In the genomic region with DNA sequence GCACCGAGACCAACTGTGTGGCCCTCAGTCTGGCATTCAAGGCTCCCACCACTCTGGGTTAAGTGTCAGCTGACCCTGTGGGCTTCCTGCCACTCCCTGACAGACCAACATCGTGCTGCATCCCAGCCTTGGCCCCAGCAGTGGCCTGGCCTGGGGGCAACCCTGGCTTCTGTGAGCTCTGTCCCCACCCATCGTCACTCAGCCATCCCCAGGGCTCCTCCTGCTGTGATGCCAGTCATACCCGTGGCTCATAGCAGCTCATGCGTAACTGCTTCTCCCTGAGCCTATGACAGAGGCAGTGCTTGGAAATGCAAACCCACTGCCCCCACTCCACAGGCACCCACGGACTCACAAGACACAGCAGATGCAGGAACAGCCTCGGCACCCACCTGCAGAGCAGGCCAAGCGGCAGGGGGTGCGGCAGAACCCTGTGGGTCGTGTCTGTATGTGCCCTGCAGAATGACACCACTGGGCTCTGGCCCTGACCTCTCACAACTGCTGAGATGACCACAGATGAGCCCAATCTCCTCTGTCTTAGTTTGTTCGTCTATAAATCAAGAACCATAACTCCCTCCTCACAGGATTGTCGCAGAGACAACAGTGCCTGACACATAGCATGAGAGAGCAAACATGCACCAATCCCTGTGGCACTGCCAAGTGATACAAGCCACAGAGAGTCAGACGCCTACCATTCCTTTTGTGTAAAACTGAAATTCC, we compare ENCODE assay signal across 14 cellular contexts.
A peak's percentile ranks its signal among the peaks of the same experiment; 100 is the strongest.
DNase-seq lines count a peak whose midpoint lies in the region; ATAC-seq and TF ChIP-seq lines count a peak whose summit lies in the region.
"Had no signal": no experiment of that assay in that cellular context is flagged by ENCODE, and none has a peak within 500 bp of the region (broad histone marks: within the 10 kb centered on the region; RNA-seq: fewer than 3 reads in every experiment).

No MANE protein-coding gene starts in this region.

- H3K27ac ChIP-seq in VCaP (peak overlapping the region; percentile 82), iPS-20b (ENCODE audit: low read length) (peak overlapping the region; percentile 55)
- H3K27ac ChIP-seq: thoracic aorta had no signal

- no peaks in the 10 kb centered on the region for H3K9me3 Mint-ChIP-seq in stimulated activated naive B cell treated with anti-CD40 and anti-IgM and Interleukin-4, amounts not matched to agents 10 μg/mL and 1 μg/mL and 100 μg/mL, for 72 hours

- H3K4me1 Mint-ChIP-seq in stimulated activated naive B cell treated with anti-CD40 and anti-IgM and Interleukin-4, amounts not matched to agents 10 μg/mL and 1 μg/mL and 100 μg/mL, for 72 hours: peaks cover 17 to 37% of the 10 kb centered on the region in 2 donors

- H3K4me3 Mint-ChIP-seq in stimulated activated naive B cell treated with anti-CD40 and anti-IgM and Interleukin-4, amounts not matched to agents 10 μg/mL and 1 μg/mL and 100 μg/mL, for 72 hours: no peak overlapping the region
- H3K4me3 Mint-ChIP-seq: activated naive CD8-positive, alpha-beta T cell had no signal

- H3K9me3 ChIP-seq in iPS-20b (ENCODE audit: insufficient read depth, low read depth, low read length): no peaks in the 10 kb centered on the region
- H3K9me3 ChIP-seq: thoracic aorta had no signal

- H3K36me3 ChIP-seq in iPS-20b (ENCODE audit: insufficient read depth, low read depth, low read length): no peaks in the 10 kb centered on the region
- H3K36me3 ChIP-seq: thoracic aorta had no signal

- no peaks in the 10 kb centered on the region for H3K27me3 ChIP-seq in iPS-20b (ENCODE audit: insufficient read depth, low read length)

- peaks cover 15 to 18% of the 10 kb centered on the region in 2 donors for H3K36me3 Mint-ChIP-seq in stimulated activated naive B cell treated with anti-CD40 and anti-IgM and Interleukin-4, amounts not matched to agents 10 μg/mL and 1 μg/mL and 100 μg/mL, for 72 hours
- H3K36me3 Mint-ChIP-seq: activated naive CD8-positive, alpha-beta T cell had no signal

- H3K27ac Mint-ChIP-seq in stimulated activated naive B cell treated with anti-CD40 and anti-IgM and Interleukin-4, amounts not matched to agents 10 μg/mL and 1 μg/mL and 100 μg/mL, for 72 hours: no peak overlapping the region
- H3K27ac Mint-ChIP-seq: activated naive CD8-positive, alpha-beta T cell had no signal

- peaks cover 19% of the 10 kb centered on the region for H3K4me1 ChIP-seq in iPS-20b (ENCODE audit: insufficient read depth, low read length)

- H3K9ac ChIP-seq in iPS-20b (ENCODE audit: low read depth, low read length): peak overlapping the region; percentile 10; the same call in 1 of the 2 replicates

- H3K4me3 ChIP-seq in iPS-20b (ENCODE audit: low read length): no peak overlapping the region
- H3K4me3 ChIP-seq: thoracic aorta had no signal

- peak; percentile 35 for DNase-seq in NCI-H2107 treated with DMSO at 0.1 percent for 48 hours (lab: John Stamatoyannopoulos, UW; ENCODE audit: unreplicated experiment)
- no peak for DNase-seq in NCI-H2107 (lab: John Stamatoyannopoulos, UW)
- no peak for DNase-seq in stimulated activated naive B cell treated with anti-CD40 and anti-IgM and Interleukin-4, amounts not matched to agents 10 μg/mL and 1 μg/mL and 100 μg/mL, for 72 hours
- DNase-seq in NCI-H1417 treated with DMSO at 0.1 percent for 48 hours (lab: John Stamatoyannopoulos, UW): no peak
- DNase-seq: NCI-H1105; NCI-H524; stimulated activated CD4-positive, alpha-beta T cell treated with anti-CD3 and anti-CD28 coated beads, Interleukin-12 subunit alpha, Interleukin-12 subunit beta, amount 100 ng/mL, for 4 hours had no signal

- peak; percentile 31 to 71 for ATAC-seq in stimulated activated naive B cell treated with anti-CD40 and anti-IgM and Interleukin-4, amounts not matched to agents 10 μg/mL and 1 μg/mL and 100 μg/mL, for 72 hours (replicated peaks)
- ATAC-seq in GM21381 (IDR thresholded peaks at IDR 0.05; ENCODE audit: unreplicated experiment): no peak
- no peak for ATAC-seq in GM21526 (IDR thresholded peaks at IDR 0.05; ENCODE audit: low FRiP score, unreplicated experiment)
- ATAC-seq: Right ventricle myocardium inferior had no signal

- no peaks in the 10 kb centered on the region for H3K27me3 Mint-ChIP-seq in stimulated activated naive B cell treated with anti-CD40 and anti-IgM and Interleukin-4, amounts not matched to agents 10 μg/mL and 1 μg/mL and 100 μg/mL, for 72 hours
- H3K27me3 Mint-ChIP-seq: activated naive CD8-positive, alpha-beta T cell had no signal

- no peak for TF ChIP-seq CTCF in VCaP (conservative IDR thresholded peaks at IDR 0.05)

Comparison
In these comparisons a context has a peak if more than half of its experiments do, and no peak if none do; other contexts are left out.
1. ATAC-seq: peak in stimulated activated naive B cell treated with anti-CD40 and anti-IgM and Interleukin-4, amounts not matched to agents 10 μg/mL and 1 μg/mL and 100 μg/mL, for 72 hours (2 of 2); none in GM21381 (single experiment) and GM21526 (single experiment).